In the genomic region with DNA sequence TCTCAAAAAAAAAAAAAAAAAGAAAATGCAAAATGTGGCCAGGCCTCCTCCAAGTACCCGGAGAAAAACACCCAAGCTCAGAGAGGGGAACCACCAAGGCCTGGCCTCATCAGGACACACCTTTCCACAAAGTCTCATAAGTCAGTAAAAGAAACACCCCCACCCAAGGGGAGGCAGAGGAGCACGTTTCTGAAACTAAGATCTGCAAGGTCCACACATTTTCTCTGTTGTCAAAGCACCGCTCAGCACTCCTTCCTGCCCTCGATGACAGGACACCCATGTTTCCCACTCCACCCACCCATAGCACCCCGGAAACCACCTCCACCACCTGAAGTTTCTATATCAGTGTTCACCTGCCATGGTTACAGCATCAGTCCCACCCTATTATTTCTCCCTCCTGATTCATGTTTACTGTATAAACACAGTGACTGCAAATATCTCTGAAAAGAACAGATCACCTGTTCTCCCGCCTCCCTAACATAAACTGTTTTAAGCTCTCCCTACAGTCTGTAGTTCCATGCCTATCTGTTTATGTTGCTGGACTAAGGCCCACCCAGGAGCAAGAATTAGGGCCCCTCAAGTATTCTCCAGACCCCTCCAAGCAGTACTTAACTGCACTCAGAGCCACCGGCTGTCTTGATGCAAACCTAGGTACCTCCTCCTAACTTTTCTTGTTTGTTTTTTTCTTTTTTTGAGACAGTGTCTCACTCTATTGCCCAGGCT, we compare ENCODE assay signal across 8 cellular contexts. TPM values are rescaled to one million over a fixed set of nuclear protein-coding genes. Genes with fewer than 3 reads are reported as not detected.
DNase-seq lines count a peak whose midpoint lies in the region; ATAC-seq and TF ChIP-seq lines count a peak whose summit lies in the region.

No MANE protein-coding gene starts in this region.

- no peaks in the 10 kb centered on the region for H3K27me3 ChIP-seq in psoas muscle (ENCODE audit: insufficient read depth in 3 of 3, low read length in 2 of 3)
- H3K27me3 ChIP-seq in colonic mucosa, result no peaks in the 10 kb centered on the region

- H3K4me1 Mint-ChIP-seq in CD14-positive monocyte, result peaks cover 33% of the 10 kb centered on the region

- peak; percentile 53 for ATAC-seq in GM19467 (IDR thresholded peaks at IDR 0.05; ENCODE audit: unreplicated experiment)
- peak; percentile 66 for ATAC-seq in HG03575 (IDR thresholded peaks at IDR 0.05; ENCODE audit: extremely low read depth, insufficient number of reproducible peaks, low FRiP score, unreplicated experiment)
- ATAC-seq in psoas muscle, result no peak

- H3K27ac ChIP-seq in psoas muscle (no peak overlapping the region), colonic mucosa (no peak overlapping the region)

- intact Hi-C loops in CD14-positive monocyte (cut with micrococcal nuclease) (no loop called here), psoas muscle (cut with DNase I) (no loop called here), colonic mucosa (cut with DNase I) (no loop called here)

- peak overlapping the region in 1 of 2 donors; percentile 92 for H3K9ac ChIP-seq in colonic mucosa (ENCODE audit: low read depth in 2 of 2, low read length in 2 of 2)

- WGBS in psoas muscle, 3 donors, result 89 to 96% (median 94%) methylated on average over 7 of the region's 7 CpGs

- peaks cover 9% of the 10 kb centered on the region for H3K4me1 ChIP-seq in psoas muscle
- H3K4me1 ChIP-seq in colonic mucosa, result no peaks in the 10 kb centered on the region

- H3K4me3 Mint-ChIP-seq in CD14-positive monocyte, result peak overlapping the region; percentile 97 to 98

- H3K27ac Mint-ChIP-seq in CD14-positive monocyte, result peak overlapping the region; percentile 95 to 99 (median 97)

- no peaks in the 10 kb centered on the region for H3K9me3 Mint-ChIP-seq in CD14-positive monocyte

- H3K36me3 ChIP-seq in psoas muscle (ENCODE audit: insufficient read depth in 1 of 2, low read depth in 1 of 2) (peaks cover 0 to 12% of the 10 kb centered on the region in 2 donors), colonic mucosa (no peaks in the 10 kb centered on the region)

- DNase-seq in CD14-positive monocyte (ENCODE audit: low spot score), result no peak
- DNase-seq in activated T-cell treated with anti-CD3 and anti-CD28 coated beads for 48 hours (ENCODE audit: low read depth), result peak; percentile 73
- DNase-seq in psoas muscle, result no peak
- no peak for DNase-seq in inferior parietal cortex (ENCODE audit: extremely low spot score)
- DNase-seq in colonic mucosa, result no peak
- DNase-seq in hypothalamus (lab: John Stamatoyannopoulos, UW), result no peak

- H3K9me3 ChIP-seq in psoas muscle, result no peaks in the 10 kb centered on the region
- no peaks in the 10 kb centered on the region for H3K9me3 ChIP-seq in colonic mucosa

- TF ChIP-seq CTCF in CD14-positive monocyte (IDR thresholded peaks at IDR 0.05) (no peak), psoas muscle (IDR thresholded peaks at IDR 0.05) (no peak), colonic mucosa (IDR thresholded peaks at IDR 0.05) (no peak)

- peaks cover 41 to 61% of the 10 kb centered on the region in 2 donors for H3K36me3 Mint-ChIP-seq in CD14-positive monocyte

- H3K4me3 ChIP-seq in psoas muscle (peak overlapping the region; percentile 96), colonic mucosa (no peak overlapping the region)

- peaks cover 0 to 4% (median 0%) of the 10 kb centered on the region in 3 donors for H3K27me3 Mint-ChIP-seq in CD14-positive monocyte (ENCODE audit: low read depth in 3 of 3)

RNA-seq across cellular contexts. Expression of a gene that starts 2.0 kb away (rescaled TPM):
- polyA plus RNA-seq in CD14-positive monocyte (10 to 100 TPM; 44.7 to 68.4 TPM), psoas muscle (1 to 10 TPM; 3.4 to 5.8 (median 3.9) TPM)
- total RNA-seq in psoas muscle (1 to 10 TPM; 5.2 to 7.9 (median 7.2) TPM), colonic mucosa (10 to 100 TPM; 37.2 to 55.9 TPM)

RNA-seq across cellular contexts. Expression of a gene that starts 11.3 kb away (rescaled TPM):
- 10 to 100 TPM; 17.1 to 19.5 TPM for polyA plus RNA-seq in CD14-positive monocyte
- total RNA-seq in psoas muscle, result 100 to 1,000 TPM in 1 of 4 donors, 10 to 100 TPM in 3; 77.4 to 110 (median 80.5) TPM
- 100 to 1,000 TPM in 1 of 3 donors, 10 to 100 TPM in 2; 68.0 to 104 (median 95.9) TPM for polyA plus RNA-seq in psoas muscle
- 10 to 100 TPM; 48.3 to 76.1 TPM for total RNA-seq in colonic mucosa

RNA-seq across cellular contexts. Expression of a gene that starts 42.7 kb away (rescaled TPM):
- polyA plus RNA-seq in CD14-positive monocyte (not detected), psoas muscle (1 to 10 TPM; 2.0 to 3.8 (median 3.3) TPM)
- total RNA-seq in psoas muscle (1 to 10 TPM; 3.0 to 3.6 (median 3.4) TPM), colonic mucosa (1 to 10 TPM; 2.7 to 4.1 TPM)

Comparison
In these comparisons a context has a peak if more than half of its experiments do, and no peak if none do; other contexts are left out.
1. ATAC-seq: peak in GM19467 (single experiment) and HG03575 (single experiment); none in psoas muscle (0 of 4).
2. RNA of a gene that starts 2.0 kb away (total RNA-seq): 37.2 to 55.9 TPM in colonic mucosa; 5.2 to 7.9 TPM in psoas muscle; every median in the first group is over 4 times any median in the second.